ENCODE assay signal across 1 cellular context in the genomic region with DNA sequence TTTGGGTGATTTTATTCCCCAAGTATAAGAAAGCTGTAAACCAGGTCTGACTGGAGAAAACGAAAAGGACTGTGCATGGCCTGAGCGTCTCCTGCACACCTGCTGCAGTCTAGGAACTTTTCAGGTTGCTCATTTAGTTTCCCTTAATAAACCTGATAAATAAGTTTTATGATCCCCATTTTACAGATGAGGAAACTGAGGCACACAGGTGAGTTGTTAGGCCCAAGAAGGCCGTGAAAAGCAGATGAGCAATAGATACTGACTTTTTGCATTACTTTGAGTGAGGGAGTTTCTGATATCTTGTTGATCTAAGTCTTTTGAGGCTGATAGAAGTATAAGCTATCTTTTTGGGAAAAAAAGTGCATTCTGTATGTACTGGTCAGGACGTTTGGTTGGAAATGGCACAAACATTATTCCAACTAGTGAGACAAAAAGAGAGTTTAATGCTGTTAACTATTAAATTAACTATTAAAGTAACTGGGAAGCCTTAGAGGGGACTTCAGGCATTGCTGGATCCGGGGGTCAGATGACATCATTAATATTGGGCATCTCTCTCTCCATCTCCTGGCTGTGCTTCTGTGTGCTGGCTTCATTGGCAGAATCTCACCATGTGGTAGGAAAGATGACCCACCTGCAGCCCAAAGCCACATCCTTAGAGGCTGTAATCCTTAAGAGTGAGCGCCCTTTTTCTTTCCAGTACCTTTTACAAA.
TF ChIP-seq lines count a peak whose summit lies in the region.

No MANE protein-coding gene starts in this region.

TF ChIP-seq in GM23338, 12 proteins besides CTCF, POLR2A, EP300 and RAD21:
- TF ChIP-seq, protein P1, sequence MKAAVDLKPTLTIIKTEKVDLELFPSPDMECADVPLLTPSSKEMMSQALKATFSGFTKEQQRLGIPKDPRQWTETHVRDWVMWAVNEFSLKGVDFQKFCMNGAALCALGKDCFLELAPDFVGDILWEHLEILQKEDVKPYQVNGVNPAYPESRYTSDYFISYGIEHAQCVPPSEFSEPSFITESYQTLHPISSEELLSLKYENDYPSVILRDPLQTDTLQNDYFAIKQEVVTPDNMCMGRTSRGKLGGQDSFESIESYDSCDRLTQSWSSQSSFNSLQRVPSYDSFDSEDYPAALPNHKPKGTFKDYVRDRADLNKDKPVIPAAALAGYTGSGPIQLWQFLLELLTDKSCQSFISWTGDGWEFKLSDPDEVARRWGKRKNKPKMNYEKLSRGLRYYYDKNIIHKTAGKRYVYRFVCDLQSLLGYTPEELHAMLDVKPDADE (IDR thresholded peaks at IDR 0.05) = no peak
- no peak for TF ChIP-seq EZH2phosphoT487 (IDR thresholded peaks at IDR 0.05; ENCODE audit: unreplicated experiment)
- TF ChIP-seq, protein P2, sequence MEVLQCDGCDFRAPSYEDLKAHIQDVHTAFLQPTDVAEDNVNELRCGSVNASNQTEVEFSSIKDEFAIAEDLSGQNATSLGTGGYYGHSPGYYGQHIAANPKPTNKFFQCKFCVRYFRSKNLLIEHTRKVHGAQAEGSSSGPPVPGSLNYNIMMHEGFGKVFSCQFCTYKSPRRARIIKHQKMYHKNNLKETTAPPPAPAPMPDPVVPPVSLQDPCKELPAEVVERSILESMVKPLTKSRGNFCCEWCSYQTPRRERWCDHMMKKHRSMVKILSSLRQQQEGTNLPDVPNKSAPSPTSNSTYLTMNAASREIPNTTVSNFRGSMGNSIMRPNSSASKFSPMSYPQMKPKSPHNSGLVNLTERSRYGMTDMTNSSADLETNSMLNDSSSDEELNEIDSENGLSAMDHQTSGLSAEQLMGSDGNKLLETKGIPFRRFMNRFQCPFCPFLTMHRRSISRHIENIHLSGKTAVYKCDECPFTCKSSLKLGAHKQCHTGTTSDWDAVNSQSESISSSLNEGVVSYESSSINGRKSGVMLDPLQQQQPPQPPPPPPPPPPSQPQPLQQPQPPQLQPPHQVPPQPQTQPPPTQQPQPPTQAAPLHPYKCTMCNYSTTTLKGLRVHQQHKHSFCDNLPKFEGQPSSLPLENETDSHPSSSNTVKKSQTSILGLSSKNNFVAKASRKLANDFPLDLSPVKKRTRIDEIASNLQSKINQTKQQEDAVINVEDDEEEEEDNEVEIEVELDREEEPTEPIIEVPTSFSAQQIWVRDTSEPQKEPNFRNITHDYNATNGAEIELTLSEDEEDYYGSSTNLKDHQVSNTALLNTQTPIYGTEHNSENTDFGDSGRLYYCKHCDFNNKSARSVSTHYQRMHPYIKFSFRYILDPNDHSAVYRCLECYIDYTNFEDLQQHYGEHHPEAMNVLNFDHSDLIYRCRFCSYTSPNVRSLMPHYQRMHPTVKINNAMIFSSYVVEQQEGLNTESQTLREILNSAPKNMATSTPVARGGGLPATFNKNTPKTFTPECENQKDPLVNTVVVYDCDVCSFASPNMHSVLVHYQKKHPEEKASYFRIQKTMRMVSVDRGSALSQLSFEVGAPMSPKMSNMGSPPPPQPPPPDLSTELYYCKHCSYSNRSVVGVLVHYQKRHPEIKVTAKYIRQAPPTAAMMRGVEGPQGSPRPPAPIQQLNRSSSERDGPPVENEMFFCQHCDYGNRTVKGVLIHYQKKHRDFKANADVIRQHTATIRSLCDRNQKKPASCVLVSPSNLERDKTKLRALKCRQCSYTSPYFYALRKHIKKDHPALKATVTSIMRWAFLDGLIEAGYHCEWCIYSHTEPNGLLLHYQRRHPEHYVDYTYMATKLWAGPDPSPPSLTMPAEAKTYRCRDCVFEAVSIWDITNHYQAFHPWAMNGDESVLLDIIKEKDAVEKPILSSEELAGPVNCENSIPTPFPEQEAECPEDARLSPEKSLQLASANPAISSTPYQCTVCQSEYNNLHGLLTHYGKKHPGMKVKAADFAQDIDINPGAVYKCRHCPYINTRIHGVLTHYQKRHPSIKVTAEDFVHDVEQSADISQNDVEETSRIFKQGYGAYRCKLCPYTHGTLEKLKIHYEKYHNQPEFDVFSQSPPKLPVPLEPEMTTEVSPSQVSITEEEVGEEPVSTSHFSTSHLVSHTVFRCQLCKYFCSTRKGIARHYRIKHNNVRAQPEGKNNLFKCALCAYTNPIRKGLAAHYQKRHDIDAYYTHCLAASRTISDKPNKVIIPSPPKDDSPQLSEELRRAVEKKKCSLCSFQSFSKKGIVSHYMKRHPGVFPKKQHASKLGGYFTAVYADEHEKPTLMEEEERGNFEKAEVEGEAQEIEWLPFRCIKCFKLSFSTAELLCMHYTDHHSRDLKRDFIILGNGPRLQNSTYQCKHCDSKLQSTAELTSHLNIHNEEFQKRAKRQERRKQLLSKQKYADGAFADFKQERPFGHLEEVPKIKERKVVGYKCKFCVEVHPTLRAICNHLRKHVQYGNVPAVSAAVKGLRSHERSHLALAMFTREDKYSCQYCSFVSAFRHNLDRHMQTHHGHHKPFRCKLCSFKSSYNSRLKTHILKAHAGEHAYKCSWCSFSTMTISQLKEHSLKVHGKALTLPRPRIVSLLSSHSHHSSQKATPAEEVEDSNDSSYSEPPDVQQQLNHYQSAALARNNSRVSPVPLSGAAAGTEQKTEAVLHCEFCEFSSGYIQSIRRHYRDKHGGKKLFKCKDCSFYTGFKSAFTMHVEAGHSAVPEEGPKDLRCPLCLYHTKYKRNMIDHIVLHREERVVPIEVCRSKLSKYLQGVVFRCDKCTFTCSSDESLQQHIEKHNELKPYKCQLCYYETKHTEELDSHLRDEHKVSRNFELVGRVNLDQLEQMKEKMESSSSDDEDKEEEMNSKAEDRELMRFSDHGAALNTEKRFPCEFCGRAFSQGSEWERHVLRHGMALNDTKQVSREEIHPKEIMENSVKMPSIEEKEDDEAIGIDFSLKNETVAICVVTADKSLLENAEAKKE (CRISPR knock-in tag; IDR thresholded peaks at IDR 0.05) = no peak
- TF ChIP-seq JUNB (IDR thresholded peaks at IDR 0.05; ENCODE audit: unreplicated experiment) = no peak
- TF ChIP-seq ZNF114 (CRISPR knock-in tag; IDR thresholded peaks at IDR 0.05) = no peak
- TF ChIP-seq POLR2AphosphoS5 (IDR thresholded peaks at IDR 0.05; ENCODE audit: low read depth) = no peak
- TF ChIP-seq STAT1 (IDR thresholded peaks at IDR 0.05; ENCODE audit: unreplicated experiment) = no peak
- no peak for TF ChIP-seq NANOG (IDR thresholded peaks at IDR 0.05; ENCODE audit: borderline replicate concordance)
TF ChIP-seq in GM23338: peak in this region for 0.
